1 cellular context compared by ENCODE assay signal in the genomic region with DNA sequence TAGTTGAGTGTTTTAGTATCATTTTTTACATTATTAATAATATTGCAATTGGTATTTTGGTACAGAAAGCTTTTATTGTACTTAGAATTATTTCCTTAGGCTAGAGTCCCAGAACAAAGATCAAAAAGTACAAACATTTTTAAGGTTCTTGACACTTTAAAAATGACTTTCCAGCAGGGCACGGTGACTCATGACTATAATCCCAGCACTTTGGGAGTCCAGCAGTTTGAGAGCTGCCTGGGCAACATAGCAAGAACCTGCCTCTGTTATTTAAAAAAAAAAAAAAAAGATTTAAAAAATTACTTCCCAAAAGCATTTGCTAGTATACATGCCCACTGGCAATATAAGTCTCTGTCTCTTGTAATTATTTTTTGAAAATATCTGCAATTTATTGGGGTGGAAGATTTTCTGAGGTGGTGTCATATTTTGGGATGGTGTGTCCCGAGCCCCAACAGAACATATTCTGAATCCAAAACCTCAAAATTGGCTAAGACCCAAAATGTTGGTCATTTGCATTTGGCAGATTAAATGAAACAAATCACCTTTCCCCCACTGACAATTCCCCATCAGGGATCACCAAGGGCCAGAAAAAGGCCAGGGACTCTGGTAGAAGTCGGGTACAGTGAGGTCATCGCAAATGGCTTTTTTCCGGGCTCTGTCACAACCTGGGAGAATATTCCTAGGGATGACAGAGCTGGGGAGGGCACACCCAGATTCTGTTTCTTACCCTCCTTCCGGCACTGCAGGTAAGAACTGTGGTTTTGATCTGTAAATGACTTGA.
TF ChIP-seq lines count a peak whose summit lies in the region.

No MANE protein-coding gene starts in this region.

TF ChIP-seq in WTC11, 78 proteins besides CTCF, POLR2A, EP300 and RAD21:
- TF ChIP-seq, protein P1, sequence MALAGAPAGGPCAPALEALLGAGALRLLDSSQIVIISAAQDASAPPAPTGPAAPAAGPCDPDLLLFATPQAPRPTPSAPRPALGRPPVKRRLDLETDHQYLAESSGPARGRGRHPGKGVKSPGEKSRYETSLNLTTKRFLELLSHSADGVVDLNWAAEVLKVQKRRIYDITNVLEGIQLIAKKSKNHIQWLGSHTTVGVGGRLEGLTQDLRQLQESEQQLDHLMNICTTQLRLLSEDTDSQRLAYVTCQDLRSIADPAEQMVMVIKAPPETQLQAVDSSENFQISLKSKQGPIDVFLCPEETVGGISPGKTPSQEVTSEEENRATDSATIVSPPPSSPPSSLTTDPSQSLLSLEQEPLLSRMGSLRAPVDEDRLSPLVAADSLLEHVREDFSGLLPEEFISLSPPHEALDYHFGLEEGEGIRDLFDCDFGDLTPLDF (CRISPR knock-in tag; IDR thresholded peaks at IDR 0.05): no peak
- TF ChIP-seq, protein P2, sequence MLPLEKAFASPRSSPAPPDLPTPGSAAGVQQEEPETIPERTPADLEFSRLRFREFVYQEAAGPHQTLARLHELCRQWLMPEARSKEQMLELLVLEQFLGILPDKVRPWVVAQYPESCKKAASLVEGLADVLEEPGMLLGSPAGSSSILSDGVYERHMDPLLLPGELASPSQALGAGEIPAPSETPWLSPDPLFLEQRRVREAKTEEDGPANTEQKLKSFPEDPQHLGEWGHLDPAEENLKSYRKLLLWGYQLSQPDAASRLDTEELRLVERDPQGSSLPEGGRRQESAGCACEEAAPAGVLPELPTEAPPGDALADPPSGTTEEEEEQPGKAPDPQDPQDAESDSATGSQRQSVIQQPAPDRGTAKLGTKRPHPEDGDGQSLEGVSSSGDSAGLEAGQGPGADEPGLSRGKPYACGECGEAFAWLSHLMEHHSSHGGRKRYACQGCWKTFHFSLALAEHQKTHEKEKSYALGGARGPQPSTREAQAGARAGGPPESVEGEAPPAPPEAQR (CRISPR knock-in tag; IDR thresholded peaks at IDR 0.05): no peak
- TF ChIP-seq ZNF416 (CRISPR knock-in tag; IDR thresholded peaks at IDR 0.05): no peak
- TF ChIP-seq ZNF423 (CRISPR knock-in tag; IDR thresholded peaks at IDR 0.05): no peak
- no peak for TF ChIP-seq TCF7 (CRISPR knock-in tag; IDR thresholded peaks at IDR 0.05; ENCODE audit: low read depth)
- no peak for TF ChIP-seq OVOL2 (CRISPR knock-in tag; IDR thresholded peaks at IDR 0.05; ENCODE audit: borderline replicate concordance)
- TF ChIP-seq, protein P3, sequence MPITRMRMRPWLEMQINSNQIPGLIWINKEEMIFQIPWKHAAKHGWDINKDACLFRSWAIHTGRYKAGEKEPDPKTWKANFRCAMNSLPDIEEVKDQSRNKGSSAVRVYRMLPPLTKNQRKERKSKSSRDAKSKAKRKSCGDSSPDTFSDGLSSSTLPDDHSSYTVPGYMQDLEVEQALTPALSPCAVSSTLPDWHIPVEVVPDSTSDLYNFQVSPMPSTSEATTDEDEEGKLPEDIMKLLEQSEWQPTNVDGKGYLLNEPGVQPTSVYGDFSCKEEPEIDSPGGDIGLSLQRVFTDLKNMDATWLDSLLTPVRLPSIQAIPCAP (CRISPR knock-in tag; IDR thresholded peaks at IDR 0.05): no peak
- TF ChIP-seq ZNF317 (CRISPR knock-in tag; IDR thresholded peaks at IDR 0.05; ENCODE audit: borderline replicate concordance, low read depth): no peak
- TF ChIP-seq ATF1 (CRISPR knock-in tag; IDR thresholded peaks at IDR 0.05): no peak
- TF ChIP-seq FOXP1 (CRISPR knock-in tag; IDR thresholded peaks at IDR 0.05; ENCODE audit: borderline replicate concordance): no peak
- TF ChIP-seq, protein P4, sequence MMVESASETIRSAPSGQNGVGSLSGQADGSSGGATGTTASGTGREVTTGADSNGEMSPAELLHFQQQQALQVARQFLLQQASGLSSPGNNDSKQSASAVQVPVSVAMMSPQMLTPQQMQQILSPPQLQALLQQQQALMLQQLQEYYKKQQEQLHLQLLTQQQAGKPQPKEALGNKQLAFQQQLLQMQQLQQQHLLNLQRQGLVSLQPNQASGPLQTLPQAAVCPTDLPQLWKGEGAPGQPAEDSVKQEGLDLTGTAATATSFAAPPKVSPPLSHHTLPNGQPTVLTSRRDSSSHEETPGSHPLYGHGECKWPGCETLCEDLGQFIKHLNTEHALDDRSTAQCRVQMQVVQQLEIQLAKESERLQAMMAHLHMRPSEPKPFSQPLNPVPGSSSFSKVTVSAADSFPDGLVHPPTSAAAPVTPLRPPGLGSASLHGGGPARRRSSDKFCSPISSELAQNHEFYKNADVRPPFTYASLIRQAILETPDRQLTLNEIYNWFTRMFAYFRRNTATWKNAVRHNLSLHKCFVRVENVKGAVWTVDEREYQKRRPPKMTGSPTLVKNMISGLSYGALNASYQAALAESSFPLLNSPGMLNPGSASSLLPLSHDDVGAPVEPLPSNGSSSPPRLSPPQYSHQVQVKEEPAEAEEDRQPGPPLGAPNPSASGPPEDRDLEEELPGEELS (CRISPR knock-in tag; IDR thresholded peaks at IDR 0.05): no peak
- TF ChIP-seq ZNF396 (CRISPR knock-in tag; IDR thresholded peaks at IDR 0.05; ENCODE audit: borderline replicate concordance): no peak
- TF ChIP-seq, protein P5, sequence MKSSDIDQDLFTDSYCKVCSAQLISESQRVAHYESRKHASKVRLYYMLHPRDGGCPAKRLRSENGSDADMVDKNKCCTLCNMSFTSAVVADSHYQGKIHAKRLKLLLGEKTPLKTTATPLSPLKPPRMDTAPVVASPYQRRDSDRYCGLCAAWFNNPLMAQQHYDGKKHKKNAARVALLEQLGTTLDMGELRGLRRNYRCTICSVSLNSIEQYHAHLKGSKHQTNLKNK (CRISPR knock-in tag; IDR thresholded peaks at IDR 0.05): no peak
- TF ChIP-seq ETV6 (CRISPR knock-in tag; IDR thresholded peaks at IDR 0.05): no peak
